10 cellular contexts compared by ENCODE assay signal in the genomic region with DNA sequence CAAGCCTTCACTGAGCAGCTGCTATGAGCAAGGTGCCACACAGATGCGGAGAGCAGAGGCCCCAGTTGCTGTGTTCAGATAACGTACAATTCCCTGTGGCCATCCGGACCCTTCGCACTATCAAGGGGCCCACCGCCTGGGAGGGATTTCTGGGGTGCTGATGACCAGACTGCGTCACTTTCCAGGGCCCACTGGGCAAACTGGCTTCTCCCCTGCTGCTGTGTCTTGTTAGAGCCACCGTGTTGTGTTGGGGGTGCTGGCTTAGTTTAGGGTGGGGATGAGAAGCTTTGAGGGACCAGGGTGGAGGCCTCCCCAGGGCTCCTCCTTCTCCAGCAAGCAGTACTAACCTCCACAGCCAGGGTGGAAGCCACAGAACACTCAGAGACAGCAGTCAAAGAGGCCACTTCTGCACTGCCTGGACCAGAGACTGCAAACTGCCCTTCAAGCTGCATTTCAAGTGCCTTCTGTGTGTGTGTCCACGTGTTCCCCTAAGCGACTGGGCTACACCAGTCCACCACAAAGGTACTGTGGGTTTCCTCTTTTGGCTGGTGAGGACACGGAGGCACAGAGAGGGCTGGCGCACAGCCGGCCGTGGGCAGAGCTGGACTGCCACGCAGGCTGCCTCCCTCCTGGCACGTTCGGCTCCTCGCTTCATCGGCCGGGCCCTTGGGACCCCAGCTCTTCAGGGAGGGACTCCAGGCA.
DNase-seq lines count a peak whose midpoint lies in the region; ATAC-seq, FAIRE-seq and TF ChIP-seq lines count a peak whose summit lies in the region.
"Had no signal": no experiment of that assay in that cellular context is flagged by ENCODE, and none has a peak within 500 bp of the region (broad histone marks: within the 10 kb centered on the region; RNA-seq: fewer than 3 reads in every experiment).

No MANE protein-coding gene starts in this region.

- no peaks in the 10 kb centered on the region for H3K36me3 ChIP-seq in cardiac muscle cell
- H3K36me3 ChIP-seq in skeletal muscle tissue (ENCODE audit: control insufficient read depth in 3 of 3, insufficient read depth in 3 of 3, low read length in 3 of 3), result peaks cover 0 to 6% (median 5%) of the 10 kb centered on the region in 3 donors

- no peak for ATAC-seq in GM18517 (IDR thresholded peaks at IDR 0.05; ENCODE audit: unreplicated experiment)

- H3K9ac ChIP-seq in skeletal muscle tissue (ENCODE audit: low read depth in 1 of 3, low read length in 3 of 3), result peak overlapping the region; percentile 72 to 78 (median 78)

- FAIRE-seq in HTR-8/SVneo (lab: Jason Lieb, UNC), result no peak

- H3K27me3 ChIP-seq in cardiac muscle cell, result no peaks in the 10 kb centered on the region
- no peaks in the 10 kb centered on the region for H3K27me3 ChIP-seq in skeletal muscle tissue (ENCODE audit: control insufficient read depth in 3 of 3, insufficient read depth in 3 of 3, low read length in 3 of 3)

- H3K9me3 ChIP-seq in cardiac muscle cell (ENCODE audit: low read depth) (no peaks in the 10 kb centered on the region), skeletal muscle tissue (ENCODE audit: control insufficient read depth in 3 of 3, low read length in 3 of 3) (no peaks in the 10 kb centered on the region)

- TF ChIP-seq CTCF in GM12875 (IDR thresholded peaks at IDR 0.05; ENCODE audit: borderline replicate concordance, insufficient read depth, low read depth, low read length) (peak; percentile 43; the same call in 1 of the 2 replicates), cardiac muscle cell (IDR thresholded peaks at IDR 0.05; ENCODE audit: low read depth, low read length) (no peak)

- DNase-seq in MV-4-11 (lab: John Stamatoyannopoulos, UW) (peak; percentile 63), cardiac muscle cell (ENCODE audit: low read depth in 1 of 2, low spot score in 1 of 2) (no peak), HTR-8/SVneo (ENCODE audit: insufficient read length, low spot score) (no peak), NCI-H1694 treated with DMSO at 0.1 percent for 48 hours (lab: John Stamatoyannopoulos, UW) (no peak), NCI-H82 (lab: John Stamatoyannopoulos, UW) (no peak)
- DNase-seq: activated CD4-positive, alpha-beta T cell treated with anti-CD3 and anti-CD28 coated beads, Interleukin-2, amount 10 ng/mL, durations not matched to agents 7 days and 5 days; cortex of kidney had no signal

- H3K27ac ChIP-seq in cardiac muscle cell, result peak overlapping the region; percentile 87
- peak overlapping the region; percentile 90 for H3K27ac ChIP-seq in skeletal muscle tissue (ENCODE audit: low read depth, low read length)

- H3K4me1 ChIP-seq in cardiac muscle cell (ENCODE audit: low read depth), result peaks cover 18% of the 10 kb centered on the region
- H3K4me1 ChIP-seq in skeletal muscle tissue (ENCODE audit: control insufficient read depth in 3 of 3, insufficient read depth in 3 of 3, low read length in 3 of 3), result peaks cover 45 to 50% (median 46%) of the 10 kb centered on the region in 3 donors

- peak overlapping the region; percentile 72 for H3K4me3 ChIP-seq in GM12875 (ENCODE audit: low read depth, low read length)
- no peak overlapping the region for H3K4me3 ChIP-seq in cardiac muscle cell
- H3K4me3 ChIP-seq in skeletal muscle tissue (ENCODE audit: low read length in 3 of 3), result peak overlapping the region; percentile 40 to 67 (median 61)
